9 cellular contexts compared by ENCODE assay signal in the genomic region with DNA sequence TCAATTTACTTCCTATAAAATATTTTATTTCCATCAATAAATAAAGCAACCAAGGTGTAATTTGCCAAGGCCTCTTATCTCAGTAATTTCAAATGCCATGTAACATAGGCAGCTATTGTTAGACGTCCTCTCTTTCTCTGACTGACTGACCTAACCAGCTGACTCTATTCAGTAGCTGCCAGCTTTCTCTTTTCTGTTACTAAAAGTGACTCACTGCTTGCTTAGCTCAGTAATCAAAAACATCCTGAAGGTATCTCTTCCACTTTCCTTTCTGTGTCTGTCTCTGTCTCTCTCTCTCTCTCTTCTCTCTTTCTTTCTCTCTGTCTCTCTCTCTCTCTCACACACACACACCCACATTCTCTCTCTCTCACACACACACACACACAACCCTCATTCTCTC.
DNase-seq lines count a peak whose midpoint lies in the region; ATAC-seq and TF ChIP-seq lines count a peak whose summit lies in the region.
"Had no signal": no experiment of that assay in that cellular context is flagged by ENCODE, and none has a peak within 500 bp of the region (broad histone marks: within the 10 kb centered on the region; RNA-seq: fewer than 3 reads in every experiment).

No MANE protein-coding gene starts in this region.

- no peak for TF ChIP-seq POLR2A in esophagus muscularis mucosa (IDR thresholded peaks at IDR 0.05; ENCODE audit: low read depth)

- DNase-seq in Caki2 (ENCODE audit: low read depth) = peak; percentile 37
- DNase-seq in OCI-M1 (lab: John Stamatoyannopoulos, UW) = peak; percentile 24
- DNase-seq in heart right ventricle = no peak
- no peak for DNase-seq in NCI-H187 treated with DMSO at 0.1 percent for 48 hours (lab: John Stamatoyannopoulos, UW)
- DNase-seq in esophagus muscularis mucosa (ENCODE audit: extremely low spot score) = no peak
- DNase-seq in NK-92 treated with Interleukin-12 subunit alpha and Interleukin-12 subunit beta, amount 100 ng/mL, for 24 hours (lab: John Stamatoyannopoulos, UW) = no peak
- no peak for DNase-seq in osteoblast (ENCODE audit: insufficient read length, low spot score, missing footprints)

- H3K9me3 ChIP-seq in heart right ventricle (peaks cover 0 to 13% (median 0%) of the 10 kb centered on the region in 11 donors), esophagus muscularis mucosa (no peaks in the 10 kb centered on the region), osteoblast (ENCODE audit: low read depth, low read length) (peaks cover 3% of the 10 kb centered on the region)
- H3K9me3 ChIP-seq: BLaER1 had no signal

- TF ChIP-seq CTCF in heart right ventricle (IDR thresholded peaks at IDR 0.05) = no peak
- no peak for TF ChIP-seq CTCF in esophagus muscularis mucosa (IDR thresholded peaks at IDR 0.05)
- TF ChIP-seq CTCF in osteoblast (IDR thresholded peaks at IDR 0.05; ENCODE audit: extremely low read depth, low read depth, low read length) = no peak

- intact Hi-C loops in heart right ventricle (cut with DNase I) = no loop called here
- intact Hi-C loops in esophagus muscularis mucosa (cut with DNase I) = no loop called here

- no peaks in the 10 kb centered on the region for H3K79me2 ChIP-seq in osteoblast (ENCODE audit: insufficient read depth, low read length)

- 5 to 8% methylated on average over 1 of the region's 1 CpG for WGBS in heart right ventricle, 2 donors
- WGBS in esophagus muscularis mucosa = 17% methylated on average over 1 of the region's 1 CpG

- H3K4me2 ChIP-seq in osteoblast (ENCODE audit: insufficient read depth, low read length) = no peak overlapping the region
- H3K4me2 ChIP-seq: BLaER1 had no signal

- in situ Hi-C loops in Caki2 (cut with HindIII; ENCODE audit: low pct_unique_long_range_greater_than_20kb, low sequenced_read_pairs) = no loop called here

- H2AFZ ChIP-seq in osteoblast (ENCODE audit: low read length) = no peak overlapping the region

- H3K4me1 ChIP-seq in heart right ventricle (peaks cover 0 to 13% (median 0%) of the 10 kb centered on the region in 9 donors), esophagus muscularis mucosa (no peaks in the 10 kb centered on the region), osteoblast (ENCODE audit: insufficient read depth, low read length) (no peaks in the 10 kb centered on the region)
- H3K4me1 ChIP-seq: BLaER1 had no signal

- H3K27ac ChIP-seq in heart right ventricle = peak overlapping the region in 6 of 10 donors; percentile 42 to 70 (median 52)
- no peak overlapping the region for H3K27ac ChIP-seq in esophagus muscularis mucosa (replicated peaks in 1 of 4)
- H3K27ac ChIP-seq in osteoblast (ENCODE audit: low read depth, low read length) = no peak overlapping the region
- H3K27ac ChIP-seq: BLaER1 had no signal

- H3K36me3 ChIP-seq in heart right ventricle (no peaks in the 10 kb centered on the region), esophagus muscularis mucosa (no peaks in the 10 kb centered on the region), osteoblast (ENCODE audit: insufficient read depth, low read length) (no peaks in the 10 kb centered on the region)
- H3K36me3 ChIP-seq: BLaER1 had no signal

- H4K20me1 ChIP-seq in osteoblast (ENCODE audit: insufficient read depth, low read length) = no peaks in the 10 kb centered on the region
- H4K20me1 ChIP-seq: BLaER1 had no signal

- peak; percentile 81 for ATAC-seq in HG03025 (IDR thresholded peaks at IDR 0.05; ENCODE audit: low FRiP score, unreplicated experiment)
- ATAC-seq in heart right ventricle = peak; percentile 82 to 100 (median 96)

- H3K27me3 ChIP-seq in heart right ventricle (no peaks in the 10 kb centered on the region), esophagus muscularis mucosa (no peaks in the 10 kb centered on the region), osteoblast (ENCODE audit: insufficient read depth, low read length) (no peaks in the 10 kb centered on the region)
- H3K27me3 ChIP-seq: BLaER1 had no signal

- no peak for TF ChIP-seq EP300 in esophagus muscularis mucosa (IDR thresholded peaks at IDR 0.05)

- H3K4me3 ChIP-seq in heart right ventricle = no peak overlapping the region
- no peak overlapping the region for H3K4me3 ChIP-seq in esophagus muscularis mucosa
- no peak overlapping the region for H3K4me3 ChIP-seq in osteoblast (ENCODE audit: insufficient read depth, low read length)
- H3K4me3 ChIP-seq: BLaER1 had no signal

Comparison
In these comparisons a context has a peak if more than half of its experiments do, and no peak if none do; other contexts are left out.
1. DNase-seq: peak in Caki2 (single experiment) and OCI-M1 (single experiment); none in heart right ventricle (0 of 2), NCI-H187 treated with DMSO at 0.1 percent for 48 hours (single experiment), esophagus muscularis mucosa (single experiment), NK-92 treated with Interleukin-12 subunit alpha and Interleukin-12 subunit beta, amount 100 ng/mL, for 24 hours (single experiment) and osteoblast (single experiment).
2. H3K27ac ChIP-seq: peak in heart right ventricle (6 of 10); none in esophagus muscularis mucosa (0 of 4) and osteoblast (single experiment).